Comparison of ENCODE assay signal across 9 cellular contexts in the genomic region with DNA sequence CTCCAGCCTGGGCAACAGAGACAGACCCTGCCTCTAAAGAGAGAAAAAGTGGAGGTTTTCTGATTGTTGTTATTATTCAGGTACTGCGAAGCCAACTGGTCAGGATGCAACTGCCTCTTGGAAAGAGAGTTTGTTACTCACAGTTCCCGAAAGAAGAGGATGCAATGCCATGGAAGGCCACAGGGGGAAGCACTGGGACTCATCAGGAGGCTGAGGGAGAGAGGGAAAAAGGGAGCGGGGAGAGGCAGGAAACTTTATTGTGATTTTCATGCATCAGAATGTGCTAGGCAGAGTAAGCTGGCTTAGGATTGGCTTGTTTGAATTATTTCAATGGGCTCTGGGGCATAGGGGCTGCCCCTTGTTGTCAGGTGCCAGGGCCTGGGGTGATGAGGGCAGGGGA. TPM values are rescaled to one million over a fixed set of nuclear protein-coding genes. Genes with fewer than 3 reads are reported as not detected.
A peak's percentile ranks its signal among the peaks of the same experiment; 100 is the strongest.
DNase-seq lines count a peak whose midpoint lies in the region; TF ChIP-seq lines count a peak whose summit lies in the region.
"Had no signal": no experiment of that assay in that cellular context is flagged by ENCODE, and none has a peak within 500 bp of the region (broad histone marks: within the 10 kb centered on the region; RNA-seq: fewer than 3 reads in every experiment).

No MANE protein-coding gene starts in this region.

- no peak overlapping the region for H2AFZ ChIP-seq in KMS-11 (ENCODE audit: low read depth)

- intact Hi-C loops in colonic mucosa (cut with DNase I) (no loop called here), sigmoid colon (cut with DNase I) (no loop called here)

- H4K20me1 ChIP-seq in KMS-11 (ENCODE audit: insufficient read depth) = no peaks in the 10 kb centered on the region

- no peak overlapping the region for H3K9ac ChIP-seq in KMS-11
- no peak overlapping the region for H3K9ac ChIP-seq in colonic mucosa (ENCODE audit: low read depth in 2 of 2, low read length in 2 of 2)
- H3K9ac ChIP-seq: BLaER1 had no signal

- H3K9me3 ChIP-seq in colonic mucosa (no peaks in the 10 kb centered on the region), neutrophil (no peaks in the 10 kb centered on the region), sigmoid colon (no peaks in the 10 kb centered on the region)
- H3K9me3 ChIP-seq in effector memory CD4-positive, alpha-beta T cell (ENCODE audit: control insufficient read depth, low read length) = no peaks in the 10 kb centered on the region

- DNase-seq in NCI-H1694 (lab: John Stamatoyannopoulos, UW) (peak; percentile 11), NCI-H1694 treated with DMSO at 0.1 percent for 48 hours (lab: John Stamatoyannopoulos, UW) (no peak), colonic mucosa (no peak), sigmoid colon (no peak), OCI-M2 (lab: John Stamatoyannopoulos, UW; ENCODE audit: unreplicated experiment) (no peak)
- DNase-seq in effector memory CD4-positive, alpha-beta T cell = no peak

- H3K27me3 ChIP-seq in KMS-11 (ENCODE audit: insufficient read depth, low read depth) (no peaks in the 10 kb centered on the region), colonic mucosa (no peaks in the 10 kb centered on the region), neutrophil (no peaks in the 10 kb centered on the region), sigmoid colon (no peaks in the 10 kb centered on the region)
- no peaks in the 10 kb centered on the region for H3K27me3 ChIP-seq in effector memory CD4-positive, alpha-beta T cell (replicated peaks; ENCODE audit: control insufficient read depth, insufficient read depth, low read length, poor library complexity, severe bottlenecking)
- H3K27me3 ChIP-seq: BLaER1 had no signal

- H3K4me2 ChIP-seq in KMS-11 = no peak overlapping the region
- H3K4me2 ChIP-seq: BLaER1 had no signal

- no peaks in the 10 kb centered on the region for H3K4me1 ChIP-seq in KMS-11 (ENCODE audit: low read depth, poor library complexity, severe bottlenecking)
- peaks cover 7% of the 10 kb centered on the region for H3K4me1 ChIP-seq in colonic mucosa
- H3K4me1 ChIP-seq in neutrophil (ENCODE audit: control insufficient read depth in 1 of 2, insufficient read depth in 1 of 2, low read depth in 1 of 2, low read length in 1 of 2) = peaks cover 20 to 27% of the 10 kb centered on the region in 2 experiments
- no peaks in the 10 kb centered on the region for H3K4me1 ChIP-seq in effector memory CD4-positive, alpha-beta T cell (ENCODE audit: control insufficient read depth, insufficient read depth, low read length, poor library complexity, severe bottlenecking)
- H3K4me1 ChIP-seq in sigmoid colon = peaks cover 0 to 25% (median 16%) of the 10 kb centered on the region in 4 donors

- H3K4me3 ChIP-seq in KMS-11 (IDR thresholded peaks at IDR 0.05; ENCODE audit: insufficient read depth, low read depth, low read length) = no peak overlapping the region
- no peak overlapping the region for H3K4me3 ChIP-seq in colonic mucosa
- no peak overlapping the region for H3K4me3 ChIP-seq in neutrophil (ENCODE audit: low read depth in 1 of 2, low read length in 1 of 2)
- no peak overlapping the region for H3K4me3 ChIP-seq in effector memory CD4-positive, alpha-beta T cell (ENCODE audit: insufficient read depth, low read depth, low read length, poor library complexity, severe bottlenecking)
- no peak overlapping the region for H3K4me3 ChIP-seq in sigmoid colon
- H3K4me3 ChIP-seq: BLaER1 had no signal

- H3K79me2 ChIP-seq in KMS-11 (ENCODE audit: insufficient read depth, low read depth) = peaks cover 4% of the 10 kb centered on the region; the same call in 1 of the 2 replicates

- TF ChIP-seq POLR2A in sigmoid colon (IDR thresholded peaks at IDR 0.05) = no peak

- H3K36me3 ChIP-seq in KMS-11 (ENCODE audit: insufficient read depth) (no peaks in the 10 kb centered on the region), colonic mucosa (no peaks in the 10 kb centered on the region), neutrophil (peaks cover 67% of the 10 kb centered on the region), sigmoid colon (peaks cover 12 to 30% (median 20%) of the 10 kb centered on the region in 4 donors)
- peaks cover 38% of the 10 kb centered on the region for H3K36me3 ChIP-seq in effector memory CD4-positive, alpha-beta T cell (ENCODE audit: control insufficient read depth, insufficient read depth, low read length)

- WGBS in sigmoid colon, 2 donors = 66 to 82% methylated on average over 3 of the region's 3 CpGs

- peak; percentile 73 for TF ChIP-seq CTCF in KMS-11 (conservative IDR thresholded peaks at IDR 0.05; ENCODE audit: low read depth, low read length)
- TF ChIP-seq CTCF in colonic mucosa (IDR thresholded peaks at IDR 0.05) = peak; percentile 48
- TF ChIP-seq CTCF in neutrophil (IDR thresholded peaks at IDR 0.05) = peak; percentile 81
- TF ChIP-seq CTCF in sigmoid colon (IDR thresholded peaks at IDR 0.05) = peak in 2 of 4 experiments; percentile 24 to 38

- no peak for TF ChIP-seq EP300 in sigmoid colon (IDR thresholded peaks at IDR 0.05)

- H3K27ac ChIP-seq in KMS-11 (no peak overlapping the region), colonic mucosa (no peak overlapping the region), neutrophil (peak overlapping the region; percentile 97), sigmoid colon (peak overlapping the region in 1 of 4 donors; percentile 32)
- no peak overlapping the region for H3K27ac ChIP-seq in effector memory CD4-positive, alpha-beta T cell (ENCODE audit: insufficient read depth, low read length, poor library complexity, severe bottlenecking)
- H3K27ac ChIP-seq: BLaER1 had no signal

RNA-seq across cellular contexts. Expression of a gene that starts 27.6 kb away (rescaled TPM):
- total RNA-seq in colonic mucosa (10 to 100 TPM; 56.5 to 89.2 TPM), sigmoid colon (10 to 100 TPM; 42.8 to 95.0 (median 58.3) TPM)
- polyA plus RNA-seq in sigmoid colon = 10 to 100 TPM; 24.6 to 85.9 (median 29.8) TPM

RNA-seq across cellular contexts. Expression of a gene that starts 27.9 kb away (rescaled TPM):
- total RNA-seq in colonic mucosa (10 to 100 TPM; 10.6 to 29.8 TPM), sigmoid colon (10 to 100 TPM in 2 of 4 donors, 1 to 10 TPM in 2; 6.7 to 14.1 (median 11.1) TPM)
- polyA plus RNA-seq in sigmoid colon = 10 to 100 TPM in 2 of 3 donors, 1 to 10 TPM in 1; 9.6 to 14.8 (median 10.4) TPM
